28 cellular contexts compared by ENCODE assay signal in genomic region chr18:1252534-1252933, GRCh38.
"Had no signal": no experiment of that assay in that cellular context is flagged by ENCODE, and none has a peak within 500 bp of the region (broad histone marks: within the 10 kb centered on the region; RNA-seq: fewer than 3 reads in every experiment).

No MANE protein-coding gene starts in this region.

- ATAC-seq: left colon; left lung; lower lobe of right lung; naive thymus-derived CD8-positive, alpha-beta T cell; pancreas; right cardiac atrium; sciatic nerve; stimulated activated effector memory CD8-positive, alpha-beta T cell treated with anti-CD3 and anti-CD28 coated beads, Interleukin-12 subunit alpha, Interleukin-12 subunit beta, amount 100 ng/mL, for 72 hours had no signal

- H3K36me3 ChIP-seq: left lung, lower lobe of right lung, pancreas, prostate gland, spleen, tibial nerve, upper lobe of left lung, vagina had no signal

- FAIRE-seq: islet of Langerhans, kidney, pancreas, small intestine had no signal

- H3K4me3 Mint-ChIP-seq: immature natural killer cell; naive thymus-derived CD8-positive, alpha-beta T cell; nephron; neural crest cell; stimulated activated effector memory CD8-positive, alpha-beta T cell treated with anti-CD3 and anti-CD28 coated beads, Interleukin-12 subunit alpha, Interleukin-12 subunit beta, amount 100 ng/mL, for 72 hours; stimulated activated naive CD8-positive, alpha-beta T cell treated with anti-CD3 and anti-CD28 coated beads, Interleukin-15, Interleukin-2, amounts not matched to agents 100 ng/mL and 50 ng/mL, for 24 hours had no signal

- H3K27ac ChIP-seq: left lung, lower lobe of right lung, pancreas, spleen, tibial nerve, upper lobe of left lung, vagina had no signal

- H3K27me3 Mint-ChIP-seq: naive thymus-derived CD8-positive, alpha-beta T cell; stimulated activated naive CD8-positive, alpha-beta T cell treated with anti-CD3 and anti-CD28 coated beads, Interleukin-15, Interleukin-2, amounts not matched to agents 100 ng/mL and 50 ng/mL, for 24 hours had no signal

- H3K4me1 Mint-ChIP-seq: immature natural killer cell; naive thymus-derived CD8-positive, alpha-beta T cell; nephron; stimulated activated effector memory CD8-positive, alpha-beta T cell treated with anti-CD3 and anti-CD28 coated beads, Interleukin-12 subunit alpha, Interleukin-12 subunit beta, amount 100 ng/mL, for 72 hours had no signal

- DNase-seq: hypothalamus; immature natural killer cell; kidney; left colon; left lung; lower lobe of right lung; mammary epithelial cell; mesenchymal stem cell; naive thymus-derived CD8-positive, alpha-beta T cell; nucleus accumbens; pancreas; posterior cingulate gyrus; retina; right cardiac atrium; small intestine; spleen; stimulated activated CD4-positive, alpha-beta T cell treated with anti-CD3 and anti-CD28 coated beads, Interleukin-4, amount 100 ng/mL, for 24 hours; stimulated activated naive CD4-positive, alpha-beta T cell; upper lobe of left lung had no signal

- H3K9me3 ChIP-seq: lower lobe of right lung, pancreas, prostate gland, tibial nerve, upper lobe of left lung, vagina had no signal

- H3K4me3 ChIP-seq: left lung, lower lobe of right lung, pancreas, prostate gland, spleen, tibial nerve, upper lobe of left lung, vagina had no signal

- H3K27me3 ChIP-seq: left lung, pancreas, spleen, tibial nerve, upper lobe of left lung, vagina had no signal

- H3K4me1 ChIP-seq: left lung, lower lobe of right lung, pancreas, prostate gland, spleen, tibial nerve, upper lobe of left lung, vagina had no signal

- H3K36me3 Mint-ChIP-seq: immature natural killer cell; naive thymus-derived CD8-positive, alpha-beta T cell; stimulated activated effector memory CD8-positive, alpha-beta T cell treated with anti-CD3 and anti-CD28 coated beads, Interleukin-12 subunit alpha, Interleukin-12 subunit beta, amount 100 ng/mL, for 72 hours had no signal

- H3K27ac Mint-ChIP-seq: immature natural killer cell; naive thymus-derived CD8-positive, alpha-beta T cell; stimulated activated effector memory CD8-positive, alpha-beta T cell treated with anti-CD3 and anti-CD28 coated beads, Interleukin-12 subunit alpha, Interleukin-12 subunit beta, amount 100 ng/mL, for 72 hours; stimulated activated naive CD8-positive, alpha-beta T cell treated with anti-CD3 and anti-CD28 coated beads, Interleukin-15, Interleukin-2, amounts not matched to agents 100 ng/mL and 50 ng/mL, for 24 hours had no signal
